ENCODE assay signal across 8 cellular contexts in the genomic region with DNA sequence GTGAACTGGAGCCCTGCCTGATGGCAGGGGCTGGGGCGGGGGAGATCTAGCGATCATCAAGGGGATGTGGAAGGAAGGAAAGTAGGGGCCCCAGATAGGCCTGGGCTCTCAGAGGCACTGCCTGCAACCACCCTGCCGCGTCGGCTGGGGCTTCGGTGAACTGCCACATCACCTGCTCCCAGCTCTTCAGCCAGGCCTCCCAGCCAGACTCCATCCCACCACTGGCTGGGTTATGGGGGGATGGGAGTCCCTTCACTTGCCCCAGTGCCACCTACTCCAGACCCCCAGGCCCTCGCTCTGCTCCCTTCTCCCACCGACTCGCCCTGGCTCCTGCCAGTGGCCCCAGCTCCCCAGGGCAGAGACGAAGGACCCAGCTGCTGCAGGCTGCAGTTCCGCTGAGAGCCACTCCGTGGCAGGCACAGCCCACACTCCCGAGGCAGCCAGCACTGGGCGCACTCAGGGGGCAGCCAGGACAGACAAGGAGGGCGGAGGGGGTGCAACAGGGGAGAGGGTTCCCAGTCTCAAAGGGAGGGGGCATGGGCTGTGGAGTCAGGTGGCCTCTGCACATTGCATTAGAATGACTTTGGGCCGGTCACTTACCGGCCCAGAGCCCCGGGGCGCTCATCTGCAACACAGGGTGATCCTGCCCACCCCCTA. TPM values are rescaled to one million over a fixed set of nuclear protein-coding genes. Genes with fewer than 3 reads are reported as not detected.
A peak's percentile ranks its signal among the peaks of the same experiment; 100 is the strongest.
DNase-seq lines count a peak whose midpoint lies in the region; ATAC-seq and TF ChIP-seq lines count a peak whose summit lies in the region.

No MANE protein-coding gene starts in this region.

- TF ChIP-seq CTCF in AG10803 (conservative IDR thresholded peaks at IDR 0.05; ENCODE audit: low read length) (peak; percentile 74), VCaP (conservative IDR thresholded peaks at IDR 0.05) (peak; percentile 95), cardiac fibroblast (IDR thresholded peaks at IDR 0.05; ENCODE audit: low read depth, low read length) (peak; percentile 96)

- H3K4me3 ChIP-seq in AG10803 (ENCODE audit: low read length) = no peak overlapping the region
- no peak overlapping the region for H3K4me3 ChIP-seq in cardiac fibroblast (replicated peaks in 1 of 2; ENCODE audit: low read depth in 2 of 2, low read length in 2 of 2)

- DNase-seq in AG10803 (ENCODE audit: low read depth) (peak; percentile 13), HUDEP-2 (lab: John Stamatoyannopoulos, UW; ENCODE audit: unreplicated experiment in 76 of 76) (peak in 71 of 76 experiments; percentile 10 to 85 (median 67)), cardiac fibroblast (ENCODE audit: low read depth in 2 of 2) (peak; percentile 29 to 47), left lobe of liver (ENCODE audit: low spot score) (no peak), NCI-H2029 (lab: John Stamatoyannopoulos, UW) (no peak)
- DNase-seq in stimulated activated CD4-positive, alpha-beta T cell treated with anti-CD3 and anti-CD28 coated beads, TNF-alpha, amount 100 ng/mL, for 4 hours (ENCODE audit: low read depth in 3 of 3) = peak in 2 of 3 experiments; percentile 31 to 34

- peak overlapping the region; percentile 80; the same call in 1 of the 2 replicates for H3K27ac ChIP-seq in VCaP

- ATAC-seq in GM18909 (IDR thresholded peaks at IDR 0.05; ENCODE audit: poor library complexity, unreplicated experiment) (peak; percentile 76), left lobe of liver (peak; percentile 85)

RNA-seq across cellular contexts. Expression of a gene that starts 15.2 kb away (rescaled TPM):
- 0.28 TPM for total RNA-seq in left lobe of liver

RNA-seq across cellular contexts. Expression of a gene that starts 27.9 kb away (rescaled TPM):
- 8.7 TPM for total RNA-seq in left lobe of liver

Comparison
In these comparisons a context has a peak if more than half of its experiments do, and no peak if none do; other contexts are left out.
1. DNase-seq: peak in AG10803 (single experiment), HUDEP-2 (71 of 76), cardiac fibroblast (2 of 2) and stimulated activated CD4-positive, alpha-beta T cell treated with anti-CD3 and anti-CD28 coated beads, TNF-alpha, amount 100 ng/mL, for 4 hours (2 of 3); none in left lobe of liver (single experiment) and NCI-H2029 (single experiment).
2. Peak in every context shown above with its lines, with median percentiles within 50 percentile points of each other: CTCF ChIP-seq.